16 cellular contexts compared by ENCODE assay signal in genomic region chr15:81897011-81897677, GRCh38.
DNase-seq lines count a peak whose midpoint lies in the region; FAIRE-seq and TF ChIP-seq lines count a peak whose summit lies in the region.
"Had no signal": no experiment of that assay in that cellular context is flagged by ENCODE, and none has a peak within 500 bp of the region (broad histone marks: within the 10 kb centered on the region; RNA-seq: fewer than 3 reads in every experiment).

No MANE protein-coding gene starts in this region.

- no peaks in the 10 kb centered on the region for H3K9me3 Mint-ChIP-seq in immature natural killer cell
- no peaks in the 10 kb centered on the region for H3K9me3 Mint-ChIP-seq in activated CD4-positive, alpha-beta T cell treated with anti-CD3 and anti-CD28 coated beads, Interleukin-2, amount 10 ng/mL, durations not matched to agents 7 days and 5 days
- H3K9me3 Mint-ChIP-seq: activated naive CD4-positive, alpha-beta T cell treated with anti-CD3 and anti-CD28 coated beads for 36 hours; nephron progenitor cell had no signal

- peak overlapping the region; percentile 62 for H3K27ac ChIP-seq in SJSA1
- H3K27ac ChIP-seq in fibroblast of lung (ENCODE audit: insufficient read depth, low read length): no peak overlapping the region
- H3K27ac ChIP-seq: dorsolateral prefrontal cortex had no signal

- CTCF ChIA-PET in activated CD4-positive, alpha-beta T cell treated with anti-CD3 and anti-CD28 coated beads, Interleukin-2, amount 10 ng/mL, durations not matched to agents 7 days and 5 days (lab: Charles Lee): no interaction called here

- peak overlapping the region; percentile 15 for H3K4me2 ChIP-seq in fibroblast of lung (ENCODE audit: extremely low read depth, insufficient read depth, low read length)
- peak overlapping the region; percentile 38 for H3K4me2 ChIP-seq in skeletal muscle satellite cell (ENCODE audit: low read length)

- H3K27me3 ChIP-seq in SJSA1 (replicated peaks) (no peaks in the 10 kb centered on the region), fibroblast of lung (ENCODE audit: control insufficient read depth, insufficient read depth, low read length) (no peaks in the 10 kb centered on the region), skeletal muscle satellite cell (ENCODE audit: control insufficient read depth, insufficient read depth, low read length) (no peaks in the 10 kb centered on the region)

- H3K9ac ChIP-seq in fibroblast of lung (ENCODE audit: insufficient read depth, low read length) (no peak overlapping the region), skeletal muscle satellite cell (ENCODE audit: low read depth, low read length) (no peak overlapping the region)

- H3K36me3 Mint-ChIP-seq in immature natural killer cell: no peaks in the 10 kb centered on the region
- H3K36me3 Mint-ChIP-seq in activated CD4-positive, alpha-beta T cell treated with anti-CD3 and anti-CD28 coated beads, Interleukin-2, amount 10 ng/mL, durations not matched to agents 7 days and 5 days (ENCODE audit: low read depth): no peaks in the 10 kb centered on the region

- no peaks in the 10 kb centered on the region for H4K20me1 ChIP-seq in fibroblast of lung (ENCODE audit: control insufficient read depth, extremely low read depth, insufficient read depth, low read length)

- no peak overlapping the region for H3K4me3 Mint-ChIP-seq in immature natural killer cell
- H3K4me3 Mint-ChIP-seq in activated CD4-positive, alpha-beta T cell treated with anti-CD3 and anti-CD28 coated beads, Interleukin-2, amount 10 ng/mL, durations not matched to agents 7 days and 5 days: no peak overlapping the region
- H3K4me3 Mint-ChIP-seq: activated CD8-positive, alpha-beta T cell treated with anti-CD3 and anti-CD28 coated beads, Interleukin-2, amount 10 ng/mL, durations not matched to agents 7 days and 5 days; activated naive CD4-positive, alpha-beta T cell treated with anti-CD3 and anti-CD28 coated beads for 36 hours; nephron progenitor cell had no signal

- DNase-seq in H54 (ENCODE audit: insufficient read length, low spot score) (peak; percentile 25), SJSA1 (ENCODE audit: low read depth in 1 of 2, low spot score in 2 of 2) (peak; percentile 73 to 79), fibroblast of lung (ENCODE audit: low read depth in 2 of 2) (peak; percentile 83), immature natural killer cell (no peak)
- DNase-seq in activated CD4-positive, alpha-beta T cell treated with anti-CD3 and anti-CD28 coated beads, Interleukin-2, amount 10 ng/mL, durations not matched to agents 7 days and 5 days: no peak
- no peak for DNase-seq in activated effector memory CD4-positive, alpha-beta T cell treated with anti-CD3 and anti-CD28 coated beads, Interleukin-2, amount 50 U/mL, for 16 hours
- DNase-seq: activated CD8-positive, alpha-beta T cell treated with anti-CD3 and anti-CD28 coated beads, Interleukin-2, amount 10 ng/mL, durations not matched to agents 7 days and 5 days; activated naive CD4-positive, alpha-beta T cell treated with anti-CD3 and anti-CD28 coated beads for 36 hours; dorsolateral prefrontal cortex; glutamatergic neuron; Karpas-422; left colon; NCI-H2171; nephron progenitor cell; OCI-M1 had no signal

- no peaks in the 10 kb centered on the region for H3K79me2 ChIP-seq in fibroblast of lung (ENCODE audit: control insufficient read depth, insufficient read depth, low read length)

- POLR2A ChIA-PET in activated CD4-positive, alpha-beta T cell treated with anti-CD3 and anti-CD28 coated beads, Interleukin-2, amount 10 ng/mL, durations not matched to agents 7 days and 5 days (lab: Charles Lee): no interaction called here

- no peak for TF ChIP-seq CTCF in fibroblast of lung (conservative IDR thresholded peaks at IDR 0.05 in 1 of 2, IDR thresholded peaks at IDR 0.05 in 1 of 2; ENCODE audit: low read depth in 1 of 2, low read length in 2 of 2)

- H3K4me1 ChIP-seq in SJSA1 (replicated peaks): peaks cover 36% of the 10 kb centered on the region
- peaks cover 4% of the 10 kb centered on the region for H3K4me1 ChIP-seq in fibroblast of lung (ENCODE audit: control insufficient read depth, extremely low read depth, insufficient read depth, low read length)
- H3K4me1 ChIP-seq in skeletal muscle satellite cell (ENCODE audit: control insufficient read depth, insufficient read depth, low read length): peaks cover 16% of the 10 kb centered on the region

- H3K27me3 Mint-ChIP-seq in immature natural killer cell (ENCODE audit: low read depth in 3 of 3): peaks cover 0 to 2% (median 0%) of the 10 kb centered on the region in 3 donors
- no peaks in the 10 kb centered on the region for H3K27me3 Mint-ChIP-seq in activated CD4-positive, alpha-beta T cell treated with anti-CD3 and anti-CD28 coated beads, Interleukin-2, amount 10 ng/mL, durations not matched to agents 7 days and 5 days

- no peak for FAIRE-seq in H54 (lab: Jason Lieb, UNC)

- no peaks in the 10 kb centered on the region for H3K36me3 ChIP-seq in SJSA1
- no peaks in the 10 kb centered on the region for H3K36me3 ChIP-seq in fibroblast of lung (ENCODE audit: control insufficient read depth, insufficient read depth, low read length)
- H3K36me3 ChIP-seq in skeletal muscle satellite cell (ENCODE audit: insufficient read depth, low read length): no peaks in the 10 kb centered on the region

- H3K9me3 ChIP-seq in SJSA1 (replicated peaks) (no peaks in the 10 kb centered on the region), fibroblast of lung (ENCODE audit: control insufficient read depth, insufficient read depth, low read depth, low read length) (no peaks in the 10 kb centered on the region), skeletal muscle satellite cell (replicated peaks; ENCODE audit: low read length) (no peaks in the 10 kb centered on the region)

- H2AFZ ChIP-seq in fibroblast of lung (ENCODE audit: low read length): no peak overlapping the region

- no peak overlapping the region for H3K27ac Mint-ChIP-seq in immature natural killer cell
- H3K27ac Mint-ChIP-seq in activated CD4-positive, alpha-beta T cell treated with anti-CD3 and anti-CD28 coated beads, Interleukin-2, amount 10 ng/mL, durations not matched to agents 7 days and 5 days: no peak overlapping the region
- H3K27ac Mint-ChIP-seq: activated CD8-positive, alpha-beta T cell treated with anti-CD3 and anti-CD28 coated beads, Interleukin-2, amount 10 ng/mL, durations not matched to agents 7 days and 5 days; activated naive CD4-positive, alpha-beta T cell treated with anti-CD3 and anti-CD28 coated beads for 36 hours; nephron progenitor cell had no signal

- H3K4me3 ChIP-seq in SJSA1: no peak overlapping the region
- H3K4me3 ChIP-seq in fibroblast of lung (replicated peaks in 1 of 4; ENCODE audit: control extremely low read depth in 1 of 4, insufficient read depth in 1 of 4, low read depth in 3 of 4, low read length in 4 of 4): no peak overlapping the region
- no peak overlapping the region for H3K4me3 ChIP-seq in skeletal muscle satellite cell (ENCODE audit: low read length)
- H3K4me3 ChIP-seq: dorsolateral prefrontal cortex had no signal

- H3K4me1 Mint-ChIP-seq in immature natural killer cell: no peaks in the 10 kb centered on the region
- H3K4me1 Mint-ChIP-seq in activated CD4-positive, alpha-beta T cell treated with anti-CD3 and anti-CD28 coated beads, Interleukin-2, amount 10 ng/mL, durations not matched to agents 7 days and 5 days: no peaks in the 10 kb centered on the region

- no peak for TF ChIP-seq POLR2A in H54 (IDR thresholded peaks at IDR 0.05; ENCODE audit: low read depth, low read length)

Comparison
In these comparisons a context has a peak if more than half of its experiments do, and no peak if none do; other contexts are left out.
1. DNase-seq: peak in H54 (single experiment), SJSA1 (2 of 2) and fibroblast of lung (2 of 2); none in immature natural killer cell (0 of 3), activated CD4-positive, alpha-beta T cell treated with anti-CD3 and anti-CD28 coated beads, Interleukin-2, amount 10 ng/mL, durations not matched to agents 7 days and 5 days (single experiment) and activated effector memory CD4-positive, alpha-beta T cell treated with anti-CD3 and anti-CD28 coated beads, Interleukin-2, amount 50 U/mL, for 16 hours (single experiment).